ENCODE assay signal across 8 cellular contexts in the genomic region with DNA sequence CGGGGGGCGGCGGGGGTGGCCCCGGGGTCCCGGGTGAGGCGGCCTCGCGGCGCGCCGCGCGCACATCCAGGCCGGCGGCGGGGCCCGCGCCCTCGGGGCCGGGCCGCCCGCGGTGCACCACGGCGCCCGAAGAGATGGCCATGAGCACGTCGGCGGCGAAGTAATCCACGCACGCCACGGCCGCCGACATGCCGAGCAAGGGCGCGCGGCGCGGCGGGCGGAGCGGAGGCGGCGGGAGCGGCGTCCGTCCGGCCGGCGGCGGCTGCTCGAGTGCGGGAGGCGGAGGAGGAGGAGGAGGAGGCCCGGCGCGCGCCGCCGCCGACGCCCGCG. TPM values are rescaled to one million over a fixed set of nuclear protein-coding genes. Genes with fewer than 3 reads are reported as not detected.
DNase-seq lines count a peak whose midpoint lies in the region; ATAC-seq, FAIRE-seq and TF ChIP-seq lines count a peak whose summit lies in the region.

A gene (minus strand): TSS at position 272 of the 330 bp plus-strand sequence. CDS start 82 bp downstream, at position 190.

- H3K9me3 ChIP-seq in BLaER1 (no peaks in the 10 kb centered on the region), astrocyte (ENCODE audit: insufficient read depth, low read depth, low read length) (no peaks in the 10 kb centered on the region), right lobe of liver (no peaks in the 10 kb centered on the region), upper lobe of left lung (no peaks in the 10 kb centered on the region)

- no peak for TF ChIP-seq EP300 in upper lobe of left lung (IDR thresholded peaks at IDR 0.05)

- peaks cover 43% of the 10 kb centered on the region for H4K20me1 ChIP-seq in BLaER1
- peaks cover 44% of the 10 kb centered on the region for H4K20me1 ChIP-seq in astrocyte (ENCODE audit: insufficient read depth, low read length)

- H3K9ac ChIP-seq in BLaER1 (peak within 1 kb of the TSS; percentile 96), astrocyte (ENCODE audit: low read length) (peak within 1 kb of the TSS; percentile 87)

- TF ChIP-seq CTCF in HFFc6 (IDR thresholded peaks at IDR 0.05) = no peak
- TF ChIP-seq CTCF in astrocyte (IDR thresholded peaks at IDR 0.05; ENCODE audit: insufficient read depth, low read depth, low read length) = no peak
- TF ChIP-seq CTCF in right lobe of liver (IDR thresholded peaks at IDR 0.05) = no peak
- peak in 2 of 6 experiments; percentile 5 to 27 for TF ChIP-seq CTCF in upper lobe of left lung (IDR thresholded peaks at IDR 0.05)

- peaks cover 44% of the 10 kb centered on the region for H3K79me2 ChIP-seq in astrocyte (ENCODE audit: insufficient read depth, low read length)

- peak within 1 kb of the TSS; percentile 92 for H3K4me3 Mint-ChIP-seq in HFFc6
- H3K4me3 Mint-ChIP-seq in astrocyte (ENCODE audit: unreplicated experiment) = peak within 1 kb of the TSS; percentile 90

- H3K4me2 ChIP-seq in BLaER1 (peak within 1 kb of the TSS; percentile 99), astrocyte (ENCODE audit: low read length) (peak within 1 kb of the TSS; percentile 98)

- DNase-seq in HFFc6 = no peak
- DNase-seq in astrocyte (ENCODE audit: low read depth) = no peak
- DNase-seq in right lobe of liver = no peak
- no peak for DNase-seq in upper lobe of left lung
- no peak for DNase-seq in NCI-H1417 (lab: John Stamatoyannopoulos, UW)
- DNase-seq in EL = no peak
- no peak for DNase-seq in activated effector memory CD4-positive, alpha-beta T cell treated with anti-CD3 and anti-CD28 coated beads, Interleukin-2, amount 50 U/mL, for 16 hours

- intact Hi-C loops in right lobe of liver (cut with DNase I) = no loop called here

- no peak for FAIRE-seq in astrocyte (lab: Jason Lieb, UNC)

- TF ChIP-seq POLR2A in right lobe of liver (IDR thresholded peaks at IDR 0.05) (peak; percentile 83), upper lobe of left lung (IDR thresholded peaks at IDR 0.05) (peak in 3 of 4 donors; percentile 36 to 74 (median 41))

- no CpG with 5 or more reads among the region's 66 CpGs for WGBS in right lobe of liver (ENCODE audit: insufficient coverage, low coverage, low lambda C conversion rate, missing lambda C conversion rate)
- 0% methylated on average over 2 of the region's 66 CpGs; no CpG with 5 or more reads in 1 of the 2 donors for WGBS in upper lobe of left lung, 2 donors

- no peaks in the 10 kb centered on the region for H3K27me3 ChIP-seq in BLaER1
- no peaks in the 10 kb centered on the region for H3K27me3 ChIP-seq in astrocyte (ENCODE audit: insufficient read depth, low read length)
- H3K27me3 ChIP-seq in right lobe of liver = no peaks in the 10 kb centered on the region
- H3K27me3 ChIP-seq in upper lobe of left lung = no peaks in the 10 kb centered on the region

- H2AFZ ChIP-seq in astrocyte (ENCODE audit: low read depth, low read length) = peak within 1 kb of the TSS; percentile 73

- no peaks in the 10 kb centered on the region for H3K36me3 ChIP-seq in BLaER1
- H3K36me3 ChIP-seq in astrocyte (ENCODE audit: insufficient read depth, low read length) = no peaks in the 10 kb centered on the region
- no peaks in the 10 kb centered on the region for H3K36me3 ChIP-seq in right lobe of liver
- no peaks in the 10 kb centered on the region for H3K36me3 ChIP-seq in upper lobe of left lung

- H3K4me1 Mint-ChIP-seq in HFFc6 (ENCODE audit: low read depth) (peaks cover 13% of the 10 kb centered on the region), astrocyte (ENCODE audit: low read depth, unreplicated experiment) (peaks cover 4% of the 10 kb centered on the region)

- H3K4me3 ChIP-seq in BLaER1 = peak within 1 kb of the TSS; percentile 96
- H3K4me3 ChIP-seq in astrocyte (ENCODE audit: insufficient read depth, low read depth, low read length) = peak within 1 kb of the TSS; percentile 86
- H3K4me3 ChIP-seq in right lobe of liver = peak within 1 kb of the TSS; percentile 83 to 88 (median 86)
- H3K4me3 ChIP-seq in upper lobe of left lung = peak within 1 kb of the TSS; percentile 71 to 98 (median 94)

- ATAC-seq in right lobe of liver (no peak), upper lobe of left lung (ENCODE audit: low FRiP score in 2 of 2) (no peak)

- H3K27ac Mint-ChIP-seq in HFFc6 (peak within 1 kb of the TSS; percentile 79), astrocyte (ENCODE audit: unreplicated experiment) (peak within 1 kb of the TSS; percentile 87)

- 0 out of 2 replicates have a peak, but pooled peaks cover 7% of the 10 kb centered on the region for H3K36me3 Mint-ChIP-seq in HFFc6 (ENCODE audit: low read depth)
- no peaks in the 10 kb centered on the region for H3K36me3 Mint-ChIP-seq in astrocyte (ENCODE audit: low read depth, unreplicated experiment)

- H3K27me3 Mint-ChIP-seq in HFFc6 (ENCODE audit: insufficient read depth) (no peaks in the 10 kb centered on the region), astrocyte (ENCODE audit: low read depth, unreplicated experiment) (no peaks in the 10 kb centered on the region)

- no peaks in the 10 kb centered on the region for H3K9me3 Mint-ChIP-seq in HFFc6
- H3K9me3 Mint-ChIP-seq in astrocyte (ENCODE audit: unreplicated experiment) = no peaks in the 10 kb centered on the region

- peaks cover 44% of the 10 kb centered on the region for H3K4me1 ChIP-seq in BLaER1
- H3K4me1 ChIP-seq in astrocyte (ENCODE audit: insufficient read depth, low read length) = peaks cover 27% of the 10 kb centered on the region
- peaks cover 0 to 43% (median 18%) of the 10 kb centered on the region in 4 donors for H3K4me1 ChIP-seq in right lobe of liver
- H3K4me1 ChIP-seq in upper lobe of left lung = peaks cover 36 to 54% (median 48%) of the 10 kb centered on the region in 4 donors

- H3K27ac ChIP-seq in BLaER1 (peak within 1 kb of the TSS; percentile 98), astrocyte (ENCODE audit: low read depth, low read length) (peak within 1 kb of the TSS; percentile 66), right lobe of liver (peak within 1 kb of the TSS; percentile 75 to 89 (median 88)), upper lobe of left lung (peak within 1 kb of the TSS; percentile 91 to 95 (median 93))

RNA-seq across cellular contexts. Expression of the gene that starts here (rescaled TPM):
- total RNA-seq in HFFc6 (2021; fragmentation: NEBNext Ultra II Directional; extraction: Animal tissue kit (Norgen Biotek cat#: 25700)) = 10 to 100 TPM; 37.7 to 48.3 (median 41.6) TPM
- 52.4 and 58.1 TPM in 2 replicates for total RNA-seq in astrocyte
- total RNA-seq in right lobe of liver = 10 to 100 TPM in 5 of 6 experiments, 1 to 10 TPM in 1; 9.9 to 23.6 (median 10.8) TPM
- total RNA-seq in upper lobe of left lung = 10 to 100 TPM in 4 of 6 donors, 1 to 10 TPM in 2; 6.9 to 39.9 (median 16.4) TPM
